17 cellular contexts compared by ENCODE assay signal in the genomic region with DNA sequence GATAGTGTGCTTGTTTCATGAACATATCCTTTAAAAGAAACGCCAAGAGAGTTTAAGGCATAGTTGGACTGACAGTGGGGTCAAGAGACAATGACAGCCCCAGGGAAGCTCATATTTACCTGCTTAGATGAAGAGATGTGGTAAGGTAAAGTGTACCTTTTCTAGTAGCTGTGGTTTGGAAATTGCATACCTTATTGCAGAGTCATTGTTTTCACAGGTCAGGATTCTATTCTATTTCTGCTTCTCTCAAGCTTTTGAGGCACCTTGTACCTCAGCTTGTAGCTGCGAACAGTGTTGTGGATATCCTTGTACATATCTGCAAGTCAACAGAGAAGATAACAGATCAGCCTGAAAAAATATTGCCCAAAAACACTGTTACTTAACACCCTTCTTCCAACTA. TPM values are rescaled to one million over a fixed set of nuclear protein-coding genes. Genes with fewer than 3 reads are reported as not detected.
DNase-seq lines count a peak whose midpoint lies in the region; ATAC-seq and TF ChIP-seq lines count a peak whose summit lies in the region.
"Had no signal": no experiment of that assay in that cellular context is flagged by ENCODE, and none has a peak within 500 bp of the region (broad histone marks: within the 10 kb centered on the region; RNA-seq: fewer than 3 reads in every experiment).

No MANE protein-coding gene starts in this region.

- no peak overlapping the region for H2AK5ac ChIP-seq in trophoblast cell (ENCODE audit: low read length)

- peak; percentile 26 for DNase-seq in HPDE6-E6E7 (ENCODE audit: extremely low spot score)
- peak; percentile 88 for DNase-seq in PC-3
- peak; percentile 64 for DNase-seq in epithelial cell of esophagus (ENCODE audit: low read depth)
- peak; percentile 7 to 42 for DNase-seq in trophoblast cell
- DNase-seq in putamen (ENCODE audit: low spot score), result no peak
- DNase-seq in upper lobe of left lung, result no peak
- DNase-seq: BE2C; CD4-positive, alpha-beta memory T cell; EL; KBM-7; NCI-H1105; NCI-H187; NCI-H2171 treated with DMSO at 0.1 percent for 48 hours; NCI-H82; T-cell had no signal

- H3K23ac ChIP-seq in trophoblast cell (ENCODE audit: low read length), result no peak overlapping the region

- H2AFZ ChIP-seq in PC-3 (ENCODE audit: low read length), result no peak overlapping the region
- no peak overlapping the region for H2AFZ ChIP-seq in trophoblast cell (ENCODE audit: insufficient read depth, low read length, poor library complexity)

- H3K9ac ChIP-seq in PC-3 (ENCODE audit: low read length) (no peak overlapping the region), trophoblast cell (ENCODE audit: low read length) (no peak overlapping the region)

- TF ChIP-seq EP300 in upper lobe of left lung (IDR thresholded peaks at IDR 0.05), result no peak

- no peak overlapping the region for H2BK12ac ChIP-seq in trophoblast cell (ENCODE audit: low read length)

- no CpG with 5 or more reads among the region's 2 CpGs for WGBS in trophoblast cell (ENCODE audit: extremely low coverage, insufficient coverage, insufficient read length)
- 90 to 92% methylated on average over 2 of the region's 2 CpGs for WGBS in upper lobe of left lung, 2 donors

- no peaks in the 10 kb centered on the region for H3K9me3 ChIP-seq in PC-3 (ENCODE audit: low read length)
- H3K9me3 ChIP-seq in trophoblast cell (ENCODE audit: insufficient read depth, low read depth, low read length), result no peaks in the 10 kb centered on the region
- no peaks in the 10 kb centered on the region for H3K9me3 ChIP-seq in upper lobe of left lung
- H3K9me3 ChIP-seq: BE2C, HAP-1 had no signal

- CTCF ChIA-PET in PC-3 (lab: Charles Lee), result no interaction called here

- no TSS peak for BruUV-seq in PC-3 (replicated peaks; lab: Mats Ljungman, UMichigan)

- no peak overlapping the region for H3K4ac ChIP-seq in trophoblast cell (ENCODE audit: low read depth, low read length)

- H3K79me2 ChIP-seq in PC-3 (ENCODE audit: low read length), result no peaks in the 10 kb centered on the region
- H3K79me2 ChIP-seq in trophoblast cell (ENCODE audit: control insufficient read depth, insufficient read depth, low read length, poor library complexity), result no peaks in the 10 kb centered on the region

- no peak overlapping the region for H4K91ac ChIP-seq in trophoblast cell (ENCODE audit: low read depth, low read length)

- no peak overlapping the region for H4K8ac ChIP-seq in trophoblast cell (ENCODE audit: low read depth, low read length)

- no peak for TF ChIP-seq CTCF in PC-3 (conservative IDR thresholded peaks at IDR 0.05; ENCODE audit: low read depth, low read length)
- TF ChIP-seq CTCF in epithelial cell of esophagus (IDR thresholded peaks at IDR 0.05; ENCODE audit: insufficient read depth, low read depth, low read length, missing control alignments), result no peak
- TF ChIP-seq CTCF in upper lobe of left lung (IDR thresholded peaks at IDR 0.05), result no peak

- POLR2A ChIA-PET in PC-3 (lab: Charles Lee; ENCODE audit: unreplicated experiment), result no interaction called here

- H3K36me3 ChIP-seq in PC-3 (ENCODE audit: low read depth, low read length), result peaks cover 9% of the 10 kb centered on the region; the same call in 1 of the 2 replicates
- peaks cover 3 to 5% of the 10 kb centered on the region in 2 experiments for H3K36me3 ChIP-seq in trophoblast cell (ENCODE audit: control insufficient read depth in 1 of 2, insufficient read depth in 2 of 2, low read length in 2 of 2)
- H3K36me3 ChIP-seq in upper lobe of left lung, result peaks cover 0 to 39% (median 2%) of the 10 kb centered on the region in 4 donors
- H3K36me3 ChIP-seq: HAP-1 had no signal

- TF ChIP-seq POLR2A in upper lobe of left lung (IDR thresholded peaks at IDR 0.05), result no peak

- H2BK5ac ChIP-seq in trophoblast cell (ENCODE audit: low read depth, low read length, poor library complexity), result no peak overlapping the region

- H3K4me1 ChIP-seq in PC-3 (ENCODE audit: insufficient read depth, low read length) (peaks cover 29% of the 10 kb centered on the region), trophoblast cell (ENCODE audit: control insufficient read depth in 1 of 2, insufficient read depth in 2 of 2, low read length in 2 of 2) (peaks cover 0 to 1% of the 10 kb centered on the region in 2 experiments), upper lobe of left lung (no peaks in the 10 kb centered on the region)
- H3K4me1 ChIP-seq: BE2C, HAP-1 had no signal

- H3K79me1 ChIP-seq in trophoblast cell (ENCODE audit: low read length), result no peaks in the 10 kb centered on the region

- H4K12ac ChIP-seq in trophoblast cell (ENCODE audit: low read depth, low read length), result no peak overlapping the region

- H3K4me2 ChIP-seq in PC-3 (ENCODE audit: low read length) (peak overlapping the region; percentile 42), trophoblast cell (ENCODE audit: low read length) (no peak overlapping the region)

- H3K14ac ChIP-seq in trophoblast cell (ENCODE audit: low read length), result no peak overlapping the region

- H3K27ac ChIP-seq in PC-3 (ENCODE audit: low read length), result no peak overlapping the region
- no peak overlapping the region for H3K27ac ChIP-seq in trophoblast cell (ENCODE audit: low read depth, low read length)
- H3K27ac ChIP-seq in upper lobe of left lung, result no peak overlapping the region

- H3F3A ChIP-seq in PC-3 (ENCODE audit: low read length, unreplicated experiment), result no peaks in the 10 kb centered on the region

- H3K4me3 ChIP-seq in PC-3 (ENCODE audit: low read length) (no peak overlapping the region), epithelial cell of esophagus (ENCODE audit: low read length) (no peak overlapping the region), trophoblast cell (ENCODE audit: low read depth, low read length) (no peak overlapping the region), upper lobe of left lung (no peak overlapping the region)
- H3K4me3 ChIP-seq: HAP-1 had no signal

- peaks cover 5% of the 10 kb centered on the region; the same call in 1 of the 2 replicates for H4K20me1 ChIP-seq in PC-3 (ENCODE audit: low read length)

- H3K9me2 ChIP-seq in PC-3 (replicated peaks; ENCODE audit: low read length), result no peaks in the 10 kb centered on the region

- ATAC-seq in PC-3, result peak; percentile 74
- ATAC-seq in upper lobe of left lung (ENCODE audit: low FRiP score in 2 of 2), result no peak
- no peak for ATAC-seq in HG03442 (IDR thresholded peaks at IDR 0.05; ENCODE audit: unreplicated experiment)
- ATAC-seq: T-cell had no signal

- no peak overlapping the region for H2BK120ac ChIP-seq in trophoblast cell (ENCODE audit: insufficient read depth, low read length, poor library complexity)

- intact Hi-C loops in PC-3 (cut with micrococcal nuclease), result no loop called here

- H3K27me3 ChIP-seq in PC-3 (ENCODE audit: low read length), result no peaks in the 10 kb centered on the region
- H3K27me3 ChIP-seq in trophoblast cell (ENCODE audit: insufficient read depth, low read length), result no peaks in the 10 kb centered on the region
- no peaks in the 10 kb centered on the region for H3K27me3 ChIP-seq in upper lobe of left lung
- H3K27me3 ChIP-seq: BE2C had no signal

- no peak overlapping the region for H3K18ac ChIP-seq in trophoblast cell (ENCODE audit: low read length)

RNA-seq across cellular contexts. Expression of gene ATP6V1D, which starts 47.7 kb away (rescaled TPM):
- total RNA-seq in PC-3 (2014; rRNA removed) (69.6 and 85.9 TPM in 2 replicates), upper lobe of left lung (100 to 1,000 TPM in 1 of 6 donors, 10 to 100 TPM in 5; 57.6 to 145 (median 79.7) TPM)
- 72.4 and 72.8 TPM in 2 replicates for polyA plus RNA-seq in trophoblast cell (2013)

RNA-seq across cellular contexts. Expression of gene EIF2S1, which starts 48.3 kb away (rescaled TPM):
- total RNA-seq in PC-3 (2014; rRNA removed) (345 and 415 TPM in 2 replicates), upper lobe of left lung (10 to 100 TPM; 10.3 to 88.2 (median 66.4) TPM)
- 69.2 and 75.7 TPM in 2 replicates for polyA plus RNA-seq in trophoblast cell (2013)

Comparison
In these comparisons a context has a peak if more than half of its experiments do, and no peak if none do; other contexts are left out.
1. DNase-seq: peak in HPDE6-E6E7 (single experiment), PC-3 (single experiment), epithelial cell of esophagus (single experiment) and trophoblast cell (2 of 2); none in putamen (single experiment) and upper lobe of left lung (0 of 2).